ENCODE assay signal across 8 cellular contexts in genomic region chr12:46369095-46369473, GRCh38. TPM values are rescaled to one million over a fixed set of nuclear protein-coding genes. Genes with fewer than 3 reads are reported as not detected.
DNase-seq lines count a peak whose midpoint lies in the region; ATAC-seq, FAIRE-seq and TF ChIP-seq lines count a peak whose summit lies in the region.

No MANE protein-coding gene starts in this region.

- H4K5ac ChIP-seq in H9 (ENCODE audit: insufficient read length, low read depth, low read length): no peak overlapping the region

- FAIRE-seq in small intestine (lab: Jason Lieb, UNC): no peak
- no peak for FAIRE-seq in RCC 7860 (lab: Jason Lieb, UNC)

- H2AK5ac ChIP-seq in H9 (ENCODE audit: insufficient read length, low read length): no peak overlapping the region

- peaks cover 4% of the 10 kb centered on the region for H3K79me1 ChIP-seq in H9 (ENCODE audit: insufficient read depth, low read depth, low read length, poor library complexity, severe bottlenecking)

- H2BK20ac ChIP-seq in H9 (ENCODE audit: low read depth, low read length, poor library complexity, severe bottlenecking): no peak overlapping the region

- no peak for DNase-seq in H9
- no peak for DNase-seq in activated CD8-positive, alpha-beta T cell treated with anti-CD3 and anti-CD28 coated beads for 36 hours
- DNase-seq in glutamatergic neuron: no peak
- peak; percentile 51 for DNase-seq in small intestine
- no peak for DNase-seq in 8988T
- DNase-seq in RCC 7860 (ENCODE audit: low spot score): no peak
- no peak for DNase-seq in cortex of kidney (lab: John Stamatoyannopoulos, UW)
- no peak for DNase-seq in amniotic stem cell (lab: John Stamatoyannopoulos, UW)

- H3K14ac ChIP-seq in H9 (ENCODE audit: insufficient read depth, low read length): no peak overlapping the region

- peaks cover 34 to 38% of the 10 kb centered on the region in 2 experiments for H3K4me1 Mint-ChIP-seq in H9
- peaks cover 67% of the 10 kb centered on the region for H3K4me1 Mint-ChIP-seq in activated CD8-positive, alpha-beta T cell treated with anti-CD3 and anti-CD28 coated beads for 36 hours (ENCODE audit: low read depth)
- H3K4me1 Mint-ChIP-seq in glutamatergic neuron (ENCODE audit: low read depth, unreplicated experiment): peaks cover 18% of the 10 kb centered on the region

- H2AFZ ChIP-seq in H9 (ENCODE audit: low read length): no peak overlapping the region

- H3K23me2 ChIP-seq in H9 (ENCODE audit: insufficient read length, low read depth, low read length, poor library complexity, severe bottlenecking): peaks cover 10% of the 10 kb centered on the region

- peak overlapping the region; percentile 1 for H3K9ac ChIP-seq in H9 (ENCODE audit: extremely low read depth, insufficient read length, low read length)

- no peak overlapping the region for H3K27ac ChIP-seq in H9 (ENCODE audit: insufficient read length, low read depth, low read length)
- peak overlapping the region in 1 of 2 donors; percentile 46 for H3K27ac ChIP-seq in small intestine (ENCODE audit: low read depth in 1 of 2, low read length in 1 of 2)

- H3K9me3 ChIP-seq in H9 (ENCODE audit: control insufficient read depth, low read depth, low read length): no peaks in the 10 kb centered on the region
- no peaks in the 10 kb centered on the region for H3K9me3 ChIP-seq in small intestine (ENCODE audit: control insufficient read depth, low read depth)

- H4K91ac ChIP-seq in H9 (ENCODE audit: insufficient read length, low read depth, low read length): no peak overlapping the region

- H3K79me2 ChIP-seq in H9 (ENCODE audit: insufficient read depth, low read length): peaks cover 21% of the 10 kb centered on the region; the same call in 1 of the 2 replicates

- no peak overlapping the region for H3T11ph ChIP-seq in H9 (ENCODE audit: low read length)

- H2BK15ac ChIP-seq in H9 (ENCODE audit: low read depth, low read length): no peak overlapping the region

- CTCF ChIA-PET in activated CD8-positive, alpha-beta T cell treated with anti-CD3 and anti-CD28 coated beads for 36 hours (lab: Charles Lee): no interaction called here

- H4K8ac ChIP-seq in H9 (replicated peaks; ENCODE audit: insufficient read length, low read depth, low read length): no peak overlapping the region

- H3K4me2 ChIP-seq in H9 (ENCODE audit: insufficient read depth, insufficient read length, low read length): peak overlapping the region; percentile 47

- H2BK12ac ChIP-seq in H9 (ENCODE audit: insufficient read length, low read depth, low read length): no peak overlapping the region

- no peak overlapping the region for H2BK120ac ChIP-seq in H9 (ENCODE audit: low read depth, low read length, poor library complexity, severe bottlenecking)

- WGBS in H9 (ENCODE audit: extremely low coverage, insufficient read length, low lambda C conversion rate): no CpG with 5 or more reads among the region's 4 CpGs
- WGBS in small intestine, 3 donors: 64 to 73% (median 70%) methylated on average over 4 of the region's 4 CpGs

- H3K4me3 ChIP-seq in small intestine (ENCODE audit: low read depth in 1 of 2, low read length in 2 of 2): peak overlapping the region; percentile 35 to 95

- no peak overlapping the region for H3K23ac ChIP-seq in H9 (ENCODE audit: insufficient read length, low read depth, low read length)

- H3K4me3 Mint-ChIP-seq in H9 (peak overlapping the region; percentile 97 to 99), glutamatergic neuron (ENCODE audit: unreplicated experiment) (peak overlapping the region; percentile 95)
- H3K4me3 Mint-ChIP-seq in activated CD8-positive, alpha-beta T cell treated with anti-CD3 and anti-CD28 coated beads for 36 hours: peak overlapping the region; percentile 96

- no peak overlapping the region for H3K56ac ChIP-seq in H9 (ENCODE audit: insufficient read length, low read depth, low read length)

- H3K9me3 Mint-ChIP-seq in H9: peaks cover 5 to 8% of the 10 kb centered on the region in 2 experiments; a peak in 4 of 5 replicates
- no peaks in the 10 kb centered on the region for H3K9me3 Mint-ChIP-seq in activated CD8-positive, alpha-beta T cell treated with anti-CD3 and anti-CD28 coated beads for 36 hours
- H3K9me3 Mint-ChIP-seq in glutamatergic neuron (ENCODE audit: unreplicated experiment): peaks cover 19% of the 10 kb centered on the region

- TF ChIP-seq CTCF in H9 (conservative IDR thresholded peaks at IDR 0.05): no peak
- no peak for TF ChIP-seq CTCF in activated CD8-positive, alpha-beta T cell treated with anti-CD3 and anti-CD28 coated beads for 36 hours (IDR thresholded peaks at IDR 0.05)
- TF ChIP-seq CTCF in glutamatergic neuron (IDR thresholded peaks at IDR 0.05; ENCODE audit: partially characterized antibody, unreplicated experiment): no peak

- H3K4ac ChIP-seq in H9 (ENCODE audit: low read depth, low read length): no peak overlapping the region

- H3K27ac Mint-ChIP-seq in H9: peak overlapping the region in 1 of 3 experiments; percentile 34; a peak in 1 of 7 replicates
- H3K27ac Mint-ChIP-seq in activated CD8-positive, alpha-beta T cell treated with anti-CD3 and anti-CD28 coated beads for 36 hours: peak overlapping the region; percentile 99
- no peak overlapping the region for H3K27ac Mint-ChIP-seq in glutamatergic neuron (ENCODE audit: unreplicated experiment)

- H3K27me3 ChIP-seq in H9 (ENCODE audit: insufficient read depth, low read length): no peaks in the 10 kb centered on the region
- no peaks in the 10 kb centered on the region for H3K27me3 ChIP-seq in small intestine (ENCODE audit: control insufficient read depth in 2 of 2, insufficient read depth in 2 of 2, low read length in 2 of 2)

- H3K4me1 ChIP-seq in H9 (ENCODE audit: insufficient read depth, low read length) (no peaks in the 10 kb centered on the region), small intestine (ENCODE audit: control insufficient read depth in 2 of 2, insufficient read depth in 1 of 2, low read depth in 1 of 2, low read length in 1 of 2) (peaks cover 11% of the 10 kb centered on the region in 2 donors)

- POLR2A ChIA-PET in activated CD8-positive, alpha-beta T cell treated with anti-CD3 and anti-CD28 coated beads for 36 hours (lab: Charles Lee): interaction anchor here (1.9 to 8.2 kb wide), 4 partner anchors 10 to 103 kb away, joined by 8 to 98 read pairs (median 46); partner anchors contain the start of gene SLC38A1

- H3K36me3 Mint-ChIP-seq in H9 (ENCODE audit: insufficient read depth in 1 of 3, low read depth in 3 of 3) (peaks cover 69 to 80% (median 73%) of the 10 kb centered on the region in 3 experiments), glutamatergic neuron (ENCODE audit: unreplicated experiment) (peaks cover 5% of the 10 kb centered on the region)
- H3K36me3 Mint-ChIP-seq in activated CD8-positive, alpha-beta T cell treated with anti-CD3 and anti-CD28 coated beads for 36 hours (ENCODE audit: low read depth): peaks cover 78% of the 10 kb centered on the region

- H3K36me3 ChIP-seq in small intestine (ENCODE audit: control insufficient read depth in 2 of 2, insufficient read depth in 2 of 2, low read length in 2 of 2): peaks cover 25 to 28% of the 10 kb centered on the region in 2 donors

- no peak overlapping the region for H3K18ac ChIP-seq in H9 (ENCODE audit: insufficient read length, low read depth, low read length)

- no peak for ATAC-seq in activated CD8-positive, alpha-beta T cell treated with anti-CD3 and anti-CD28 coated beads for 36 hours

- no peak overlapping the region for H2BK5ac ChIP-seq in H9 (ENCODE audit: insufficient read length, low read length)

- H3K27me3 Mint-ChIP-seq in H9 (ENCODE audit: low read depth) (peaks cover 2% of the 10 kb centered on the region; the same call in 1 of the 2 replicates), glutamatergic neuron (ENCODE audit: unreplicated experiment) (peaks cover 15% of the 10 kb centered on the region)
- peaks cover 4% of the 10 kb centered on the region for H3K27me3 Mint-ChIP-seq in activated CD8-positive, alpha-beta T cell treated with anti-CD3 and anti-CD28 coated beads for 36 hours

- H4K20me1 ChIP-seq in H9 (ENCODE audit: control insufficient read depth, insufficient read depth, insufficient read length): peaks cover 2% of the 10 kb centered on the region

- intact Hi-C loops in activated CD8-positive, alpha-beta T cell treated with anti-CD3 and anti-CD28 coated beads for 36 hours (cut with micrococcal nuclease): no loop called here

RNA-seq across cellular contexts. Expression of gene SLC38A2, which starts 3.5 kb away (rescaled TPM):
- 421 and 453 TPM in 2 replicates for total RNA-seq in H9 (2021)
- total RNA-seq in activated CD8-positive, alpha-beta T cell treated with anti-CD3 and anti-CD28 coated beads for 36 hours: 100 to 1,000 TPM; 216 to 219 TPM
- total RNA-seq in glutamatergic neuron (ENCODE audit: unreplicated experiment): 262 TPM
- polyA plus RNA-seq in small intestine: 10 to 100 TPM; 27.8 to 69.4 (median 32.9) TPM
